In genomic region chr16:9350119-9350799, GRCh38 we compare ENCODE assay signal across 3 cellular contexts.
DNase-seq lines count a peak whose midpoint lies in the region; TF ChIP-seq lines count a peak whose summit lies in the region.
"Not testable (repeated sequence)": the region's sequence is repeated elsewhere in the genome, so short reads cannot be mapped to it uniquely, and the experiment has no call there.

No MANE protein-coding gene starts in this region.

- H3K4me3 Mint-ChIP-seq in H9; osteocyte (ENCODE audit: unreplicated experiment): not testable (repeated sequence)

- H3K36me3 Mint-ChIP-seq in H9 (ENCODE audit: insufficient read depth in 1 of 3, low read depth in 3 of 3): peaks cover 2 to 22% (median 12%) of the 10 kb centered on the region in 3 experiments; a peak in 6 of 7 replicates
- not testable (repeated sequence) for H3K36me3 Mint-ChIP-seq in osteocyte (ENCODE audit: unreplicated experiment)

- H3K23me2 ChIP-seq in H9 (ENCODE audit: insufficient read length, low read depth, low read length, poor library complexity, severe bottlenecking): not testable (repeated sequence)

- TF ChIP-seq CTCF in H9 (conservative IDR thresholded peaks at IDR 0.05); esophagus muscularis mucosa (IDR thresholded peaks at IDR 0.05); osteocyte (IDR thresholded peaks at IDR 0.05): not testable (repeated sequence)

- H3K4me2 ChIP-seq in H9 (ENCODE audit: insufficient read depth, insufficient read length, low read length): not testable (repeated sequence)

- not testable (repeated sequence) for H2BK120ac ChIP-seq in H9 (ENCODE audit: low read depth, low read length, poor library complexity, severe bottlenecking)

- not testable (repeated sequence) for TF ChIP-seq EP300 in esophagus muscularis mucosa (IDR thresholded peaks at IDR 0.05)

- H3K14ac ChIP-seq in H9 (ENCODE audit: insufficient read depth, low read length): not testable (repeated sequence)

- H3K9me3 Mint-ChIP-seq in H9: peaks cover 24% of the 10 kb centered on the region in 2 experiments
- H3K9me3 Mint-ChIP-seq in osteocyte (ENCODE audit: unreplicated experiment): peaks cover 18% of the 10 kb centered on the region

- H3K27me3 ChIP-seq in H9 (ENCODE audit: insufficient read depth, low read length); esophagus muscularis mucosa: not testable (repeated sequence)

- not testable (repeated sequence) for H4K5ac ChIP-seq in H9 (ENCODE audit: insufficient read length, low read depth, low read length)

- not testable (repeated sequence) for H4K8ac ChIP-seq in H9 (replicated peaks; ENCODE audit: insufficient read length, low read depth, low read length)

- WGBS in H9 (ENCODE audit: extremely low coverage, insufficient read length, low lambda C conversion rate): no CpG with 5 or more reads among the region's 39 CpGs
- 95% methylated on average over 17 of the region's 39 CpGs for WGBS in esophagus muscularis mucosa

- not testable (repeated sequence) for H2AFZ ChIP-seq in H9 (ENCODE audit: low read length)

- H3T11ph ChIP-seq in H9 (ENCODE audit: low read length): not testable (repeated sequence)

- H3K36me3 ChIP-seq in esophagus muscularis mucosa: not testable (repeated sequence)

- not testable (repeated sequence) for H4K91ac ChIP-seq in H9 (ENCODE audit: insufficient read length, low read depth, low read length)

- not testable (repeated sequence) for H3K23ac ChIP-seq in H9 (ENCODE audit: insufficient read length, low read depth, low read length)

- not testable (repeated sequence) for H2BK20ac ChIP-seq in H9 (ENCODE audit: low read depth, low read length, poor library complexity, severe bottlenecking)

- not testable (repeated sequence) for H3K27ac Mint-ChIP-seq in H9; osteocyte (ENCODE audit: unreplicated experiment)

- H3K4me3 ChIP-seq in esophagus muscularis mucosa: not testable (repeated sequence)

- not testable (repeated sequence) for H2AK5ac ChIP-seq in H9 (ENCODE audit: insufficient read length, low read length)

- intact Hi-C loops in esophagus muscularis mucosa (cut with DNase I): not testable (repeated sequence)

- not testable (repeated sequence) for H2BK5ac ChIP-seq in H9 (ENCODE audit: insufficient read length, low read length)

- not testable (repeated sequence) for H3K18ac ChIP-seq in H9 (ENCODE audit: insufficient read length, low read depth, low read length)

- not testable (repeated sequence) for H3K27ac ChIP-seq in H9 (ENCODE audit: insufficient read length, low read depth, low read length); esophagus muscularis mucosa (replicated peaks in 1 of 4)

- peak; percentile 8 for DNase-seq in H9
- DNase-seq in esophagus muscularis mucosa (ENCODE audit: extremely low spot score): peak; percentile 29
- DNase-seq in osteocyte (ENCODE audit: extremely low spot score, unreplicated experiment): peak; percentile 81

- not testable (repeated sequence) for H2BK15ac ChIP-seq in H9 (ENCODE audit: low read depth, low read length)

- not testable (repeated sequence) for H3K56ac ChIP-seq in H9 (ENCODE audit: insufficient read length, low read depth, low read length)

- H3K9me3 ChIP-seq in H9 (ENCODE audit: control insufficient read depth, low read depth, low read length); esophagus muscularis mucosa: not testable (repeated sequence)

- not testable (repeated sequence) for H4K20me1 ChIP-seq in H9 (ENCODE audit: control insufficient read depth, insufficient read depth, insufficient read length)

- H3K27me3 Mint-ChIP-seq in H9 (ENCODE audit: low read depth); osteocyte (ENCODE audit: unreplicated experiment): not testable (repeated sequence)

- H3K4me1 Mint-ChIP-seq in H9; osteocyte (ENCODE audit: unreplicated experiment): not testable (repeated sequence)

- not testable (repeated sequence) for H3K79me1 ChIP-seq in H9 (ENCODE audit: insufficient read depth, low read depth, low read length, poor library complexity, severe bottlenecking)

- H2BK12ac ChIP-seq in H9 (ENCODE audit: insufficient read length, low read depth, low read length): not testable (repeated sequence)

- TF ChIP-seq POLR2A in esophagus muscularis mucosa (IDR thresholded peaks at IDR 0.05; ENCODE audit: low read depth): not testable (repeated sequence)

- not testable (repeated sequence) for H3K79me2 ChIP-seq in H9 (ENCODE audit: insufficient read depth, low read length)

- H3K9ac ChIP-seq in H9 (ENCODE audit: extremely low read depth, insufficient read length, low read length): not testable (repeated sequence)

- not testable (repeated sequence) for H3K4ac ChIP-seq in H9 (ENCODE audit: low read depth, low read length)

- not testable (repeated sequence) for H3K4me1 ChIP-seq in H9 (ENCODE audit: insufficient read depth, low read length)
- H3K4me1 ChIP-seq in esophagus muscularis mucosa: peaks cover 0 to 10% (median 9%) of the 10 kb centered on the region in 4 donors

Comparison
In these comparisons a context has a peak if more than half of its experiments do, and no peak if none do; other contexts are left out.
1. DNase-seq: peak in every context shown above with its lines; median percentile 81 in osteocyte; 29 in esophagus muscularis mucosa; 8 in H9.